ENCODE assay signal across 8 cellular contexts in genomic region chr1:19483691-19484090, GRCh38. TPM values are rescaled to one million over a fixed set of nuclear protein-coding genes. Genes with fewer than 3 reads are reported as not detected.
DNase-seq lines count a peak whose midpoint lies in the region; ATAC-seq and TF ChIP-seq lines count a peak whose summit lies in the region.

No MANE protein-coding gene starts in this region.

- H3K9me3 ChIP-seq in IMR-90 (ENCODE audit: control insufficient read depth, insufficient read depth, low read length) = no peaks in the 10 kb centered on the region

- no peak overlapping the region for H2BK20ac ChIP-seq in IMR-90 (ENCODE audit: low read depth, low read length)

- no peak overlapping the region for H2AK9ac ChIP-seq in IMR-90 (replicated peaks; ENCODE audit: low read depth, low read length, poor library complexity)

- POLR2A ChIA-PET in IMR-90 (lab: Charles Lee; ENCODE audit: unreplicated experiment) = no interaction called here

- no peak overlapping the region for H2AFZ ChIP-seq in ACC112 (ENCODE audit: low read length, unreplicated experiment)
- no peak overlapping the region for H2AFZ ChIP-seq in IMR-90 (replicated peaks; ENCODE audit: low read length, poor library complexity)

- H2BK120ac ChIP-seq in IMR-90 (ENCODE audit: low read depth, low read length) = no peak overlapping the region

- H3K4me1 Mint-ChIP-seq in naive B cell = peaks cover 61 to 82% (median 81%) of the 10 kb centered on the region in 3 donors

- 0 out of 2 replicates have a peak overlapping the region, but pooled peaks have one; percentile 2 for H2AK5ac ChIP-seq in IMR-90 (ENCODE audit: low read depth, low read length)

- TF ChIP-seq CTCF in IMR-90 (conservative IDR thresholded peaks at IDR 0.05; ENCODE audit: low read depth, low read length) = no peak

- in situ Hi-C loops in IMR-90 (cut with MboI; ENCODE audit: low sequenced_read_pairs) = loop anchor here (10.0 kb wide), 1 partner anchor 161 kb away; the partner anchor contains the start of gene NBL1

- H2BK5ac ChIP-seq in IMR-90 (ENCODE audit: low read depth, low read length, poor library complexity, severe bottlenecking) = peak overlapping the region; percentile 90

- 80% methylated on average over 2 of the region's 3 CpGs; no CpG with 5 or more reads in 1 of the 2 experiments for WGBS in IMR-90 (ENCODE audit: extremely low coverage in 2 of 2, insufficient read length in 1 of 2), 2 experiments

- H4K8ac ChIP-seq in IMR-90 (ENCODE audit: low read depth in 2 of 2, low read length in 2 of 2) = no peak overlapping the region

- no peak overlapping the region; the same call in 1 of the 2 replicates for H4K91ac ChIP-seq in IMR-90 (ENCODE audit: insufficient read depth, low read depth, low read length)

- ATAC-seq in IMR-90 (ENCODE audit: low read depth) = no peak
- no peak for ATAC-seq in naive B cell (ENCODE audit: low read depth in 2 of 2)

- no peak for TF ChIP-seq POLR2A in IMR-90 (IDR thresholded peaks at IDR 0.05; ENCODE audit: low read depth, low read length)

- H3K4ac ChIP-seq in IMR-90 (ENCODE audit: low read depth, low read length) = no peak overlapping the region

- no peak for DNase-seq in IMR-90
- no peak for DNase-seq in naive B cell
- DNase-seq in GOT3 (lab: John Stamatoyannopoulos, UW) = no peak
- no peak for DNase-seq in NCI-H1417 (lab: John Stamatoyannopoulos, UW)
- DNase-seq in activated CD4-positive, alpha-beta T cell treated with anti-CD3 and anti-CD28 coated beads for 1 hour = no peak
- no peak for DNase-seq in amniotic stem cell (lab: John Stamatoyannopoulos, UW)

- H3K4me1 ChIP-seq in ACC112 (ENCODE audit: control insufficient read depth, insufficient read depth, low read length, unreplicated experiment) = peaks cover 53% of the 10 kb centered on the region
- peaks cover 36% of the 10 kb centered on the region for H3K4me1 ChIP-seq in IMR-90 (ENCODE audit: control insufficient read depth, insufficient read depth, low read length)

- TF ChIP-seq RAD21 in IMR-90 (IDR thresholded peaks at IDR 0.05; ENCODE audit: low read length) = no peak

- no peak overlapping the region for H3K56ac ChIP-seq in IMR-90 (ENCODE audit: extremely low read depth, insufficient read depth, low read length)

- H3K36me3 ChIP-seq in ACC112 (ENCODE audit: insufficient read depth, low read length) (peaks cover 13% of the 10 kb centered on the region), IMR-90 (ENCODE audit: control insufficient read depth, insufficient read depth, low read length) (peaks cover 15% of the 10 kb centered on the region)

- peak overlapping the region; percentile 100 for H3K4me3 ChIP-seq in ACC112 (ENCODE audit: low read depth, low read length)
- peak overlapping the region; percentile 99 for H3K4me3 ChIP-seq in IMR-90 (ENCODE audit: insufficient read depth, low read depth, low read length)

- CTCF ChIA-PET in IMR-90 (lab: Yijun Ruan, JAX) = interaction anchor here (0.7 kb wide), 1 partner anchor 86 kb away, joined by 3 read pairs; no protein-coding TSS in a partner anchor

- no peak overlapping the region for H2BK15ac ChIP-seq in IMR-90 (ENCODE audit: low read depth, low read length)

- peak overlapping the region; percentile 85 to 94 (median 90) for H3K4me3 Mint-ChIP-seq in naive B cell

- no peak overlapping the region; the same call in 1 of the 2 replicates for H4K5ac ChIP-seq in IMR-90 (ENCODE audit: low read depth, low read length)

- H3K9me3 Mint-ChIP-seq in naive B cell = no peaks in the 10 kb centered on the region

- peaks cover 75% of the 10 kb centered on the region for H3K79me2 ChIP-seq in ACC112 (ENCODE audit: control insufficient read depth, insufficient read depth, low read length, unreplicated experiment)

- no TSS peak for BruUV-seq in IMR-90 (replicated peaks; lab: Mats Ljungman, UMichigan)

- H3K27me3 ChIP-seq in ACC112 (ENCODE audit: insufficient read depth, low read length) (no peaks in the 10 kb centered on the region), IMR-90 (ENCODE audit: control insufficient read depth, insufficient read depth, low read length) (no peaks in the 10 kb centered on the region)

- peak overlapping the region; percentile 93 for H3K4me2 ChIP-seq in IMR-90 (ENCODE audit: low read depth, low read length)

- H3K36me3 Mint-ChIP-seq in naive B cell = no peaks in the 10 kb centered on the region

- H3K23ac ChIP-seq in IMR-90 (ENCODE audit: low read depth, low read length) = peak overlapping the region; percentile 21

- no peak overlapping the region for H3K18ac ChIP-seq in IMR-90 (ENCODE audit: low read depth, low read length)

- peak overlapping the region; percentile 8 for H3K14ac ChIP-seq in IMR-90 (replicated peaks; ENCODE audit: low read depth, low read length)

- H3K27ac ChIP-seq in ACC112 (ENCODE audit: low read depth, low read length) (peak overlapping the region; percentile 88; the same call in 1 of the 2 replicates), IMR-90 (ENCODE audit: insufficient read depth, low read length) (peak overlapping the region; percentile 99), cingulate gyrus (ENCODE audit: low read depth, low read length) (peak overlapping the region; percentile 84)

- peak overlapping the region; percentile 97 for H3K9ac ChIP-seq in IMR-90 (ENCODE audit: low read depth, low read length)

- peak overlapping the region; percentile 29 to 92 (median 82) for H3K27ac Mint-ChIP-seq in naive B cell

- H4K20me1 ChIP-seq in IMR-90 (ENCODE audit: insufficient read depth, low read length) = peaks cover 64% of the 10 kb centered on the region

- H3K9me1 ChIP-seq in IMR-90 (ENCODE audit: insufficient read depth, low read length) = peaks cover 42% of the 10 kb centered on the region

- peaks cover 7 to 74% of the 10 kb centered on the region in 2 experiments for H3K79me1 ChIP-seq in IMR-90 (ENCODE audit: low read depth in 1 of 2, low read length in 2 of 2)

- dilution Hi-C loops in IMR-90 (cut with HindIII; ENCODE audit: low sequenced_read_pairs, unreplicated experiment) = no loop called here

- intact Hi-C loops in IMR-90 (cut with micrococcal nuclease) = loop anchor here (2.0 kb wide), 3 partner anchors 93 to 161 kb away; partner anchors contain the start of gene NBL1

- H3K27me3 Mint-ChIP-seq in naive B cell = no peaks in the 10 kb centered on the region

TF ChIP-seq in IMR-90, 13 proteins besides CTCF, POLR2A, EP300 and RAD21:
- TF ChIP-seq ELK1 (IDR thresholded peaks at IDR 0.05; ENCODE audit: borderline replicate concordance, low read depth, low read length) = no peak
- TF ChIP-seq MAFK (IDR thresholded peaks at IDR 0.05; ENCODE audit: low read depth, low read length) = no peak
- TF ChIP-seq FOS (IDR thresholded peaks at IDR 0.05; ENCODE audit: low read depth, low read length) = no peak

RNA-seq across cellular contexts. Expression of gene CAPZB, which starts 1.6 kb away (rescaled TPM):
- 180 and 216 TPM in 2 replicates for total RNA-seq in IMR-90 (2012; rRNA removed)
- 271 and 304 TPM in 2 replicates for polyA plus RNA-seq in IMR-90 (2012; rRNA removed)
- polyA plus RNA-seq in IMR-90 (2012; cell fraction: cytosol; rRNA removed) = 189 and 234 TPM in 2 replicates
- 74.4 and 139 TPM in 2 replicates for polyA plus RNA-seq in IMR-90 (2012; cell fraction: nucleus; rRNA removed; ENCODE audit: low replicate concordance)
- 100 to 1,000 TPM; 328 to 445 (median 382) TPM for polyA plus RNA-seq in naive B cell (ENCODE audit: low read depth in 6 of 6)
